Comparison of ENCODE assay signal across 16 cellular contexts in the genomic region with DNA sequence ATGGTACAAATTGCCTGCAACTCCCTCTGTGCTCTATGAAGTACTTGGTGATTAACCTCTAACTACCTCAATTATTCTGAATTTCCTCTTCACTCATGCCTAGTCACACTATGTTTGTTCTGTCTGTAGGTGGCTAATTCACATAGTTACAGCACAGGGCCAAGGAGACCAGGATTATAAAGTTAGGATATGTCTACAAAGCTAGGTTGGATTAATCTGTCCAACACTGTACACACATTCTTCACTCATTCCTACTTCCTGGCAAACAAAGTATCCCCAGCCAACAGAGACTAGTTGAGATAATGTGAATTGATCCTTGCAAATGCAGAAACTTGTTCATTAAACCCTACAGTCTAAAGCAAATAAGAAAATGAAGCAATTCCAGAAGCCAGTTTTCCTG.
DNase-seq lines count a peak whose midpoint lies in the region; TF ChIP-seq lines count a peak whose summit lies in the region.
"Had no signal": no experiment of that assay in that cellular context is flagged by ENCODE, and none has a peak within 500 bp of the region (broad histone marks: within the 10 kb centered on the region; RNA-seq: fewer than 3 reads in every experiment).

No MANE protein-coding gene starts in this region.

- no peaks in the 10 kb centered on the region for H3K36me3 ChIP-seq in Loucy (ENCODE audit: insufficient read depth, low read length)

- H3K4me2 ChIP-seq in Loucy (ENCODE audit: low read depth, low read length, poor library complexity, severe bottlenecking): no peak overlapping the region

- no peaks in the 10 kb centered on the region for H3K9me2 ChIP-seq in Loucy (replicated peaks; ENCODE audit: low read depth, low read length)

- H4K20me1 ChIP-seq in Loucy (ENCODE audit: insufficient read depth, low read length, poor library complexity, severe bottlenecking): no peaks in the 10 kb centered on the region

- no peak overlapping the region for H3K9ac ChIP-seq in Loucy (ENCODE audit: low read depth, low read length, poor library complexity, severe bottlenecking)

- no peak for TF ChIP-seq CTCF in Loucy (conservative IDR thresholded peaks at IDR 0.05; ENCODE audit: low read length)
- no peak for TF ChIP-seq CTCF in retinal pigment epithelial cell (conservative IDR thresholded peaks at IDR 0.05; ENCODE audit: low read depth, low read length)

- H3K27me3 ChIP-seq in Loucy (ENCODE audit: insufficient read depth, low read length, poor library complexity, severe bottlenecking): no peaks in the 10 kb centered on the region

- 0 out of 2 replicates have a peak overlapping the region, but pooled peaks have one; percentile 45 for H2AFZ ChIP-seq in Loucy (ENCODE audit: low read length)

- no peaks in the 10 kb centered on the region for H3K79me2 ChIP-seq in Loucy (ENCODE audit: insufficient read depth, low read length)

- no peaks in the 10 kb centered on the region for H3K4me1 ChIP-seq in Loucy (ENCODE audit: insufficient read depth, low read length, poor library complexity, severe bottlenecking)
- H3K4me1 ChIP-seq: Caco-2 had no signal

- H3K4me3 ChIP-seq in Loucy (ENCODE audit: low read length, poor library complexity, severe bottlenecking) (no peak overlapping the region), retinal pigment epithelial cell (ENCODE audit: low read length) (no peak overlapping the region)

- peak; percentile 1 for DNase-seq in NCI-H146 treated with DMSO at 0.1 percent for 48 hours (lab: John Stamatoyannopoulos, UW; ENCODE audit: unreplicated experiment)
- DNase-seq in cerebellar cortex (ENCODE audit: low spot score): peak; percentile 71
- peak; percentile 68 for DNase-seq in retinal pigment epithelial cell (ENCODE audit: low read depth)
- no peak for DNase-seq in GM19240 (ENCODE audit: insufficient read length, low spot score)
- no peak for DNase-seq in ecto neural progenitor cell (ENCODE audit: low spot score)
- no peak for DNase-seq in RPMI8226
- DNase-seq in NOMO-1 treated with dmso at 0.1 percent for 144 hours (lab: John Stamatoyannopoulos, UW; ENCODE audit: unreplicated experiment): no peak
- DNase-seq: Caco-2, DMS153, HCEC 1CT, Kasumi-1, NCI-H1105 treated with DMSO at 0.1 percent for 48 hours, NCI-H2081 treated with DMSO at 0.1 percent for 48 hours, NCI-H226, NCI-H526 had no signal

- no peaks in the 10 kb centered on the region for H3K9me3 ChIP-seq in Loucy (ENCODE audit: insufficient read depth, low read depth, low read length)
- H3K9me3 ChIP-seq: Caco-2 had no signal

- no peaks in the 10 kb centered on the region for H3F3A ChIP-seq in Loucy (ENCODE audit: low read depth)

Comparison
In these comparisons a context has a peak if more than half of its experiments do, and no peak if none do; other contexts are left out.
1. DNase-seq: peak in NCI-H146 treated with DMSO at 0.1 percent for 48 hours (single experiment), cerebellar cortex (single experiment) and retinal pigment epithelial cell (single experiment); none in GM19240 (single experiment), ecto neural progenitor cell (single experiment), RPMI8226 (single experiment) and NOMO-1 treated with dmso at 0.1 percent for 144 hours (single experiment).